ENCODE assay signal across 26 cellular contexts in genomic region chr16:55426865-55427484, GRCh38. TPM values are rescaled to one million over a fixed set of nuclear protein-coding genes. Genes with fewer than 3 reads are reported as not detected.
"Had no signal": no experiment of that assay in that cellular context is flagged by ENCODE, and none has a peak within 500 bp of the region (broad histone marks: within the 10 kb centered on the region; RNA-seq: fewer than 3 reads in every experiment).

No MANE protein-coding gene starts in this region.

- H3K4me3 ChIP-seq: left ventricle myocardium inferior, mucosa of descending colon, ovary, right lobe of liver, skin epidermis had no signal

- H3K9me3 ChIP-seq: left ventricle myocardium inferior, mucosa of descending colon, neutrophil, ovary, right lobe of liver had no signal

- H3K27ac ChIP-seq: brain microvascular endothelial cell, left ventricle myocardium inferior, neutrophil, ovary, right lobe of liver, skin epidermis had no signal

- H3K27me3 ChIP-seq: brain microvascular endothelial cell, ovary, right lobe of liver had no signal

- H3K4me1 ChIP-seq: left ventricle myocardium inferior, right lobe of liver had no signal

- DNase-seq: activated CD4-positive, alpha-beta memory T cell treated with anti-CD3 and anti-CD28 coated beads for 36 hours; activated CD4-positive, alpha-beta T cell treated with anti-CD3 and anti-CD28 coated beads, Interleukin-2, amount 10 ng/mL, durations not matched to agents 24 days and 14 days; activated CD4-positive, CD25-positive, alpha-beta regulatory T cell treated with anti-CD3 and anti-CD28 coated beads, Interleukin-2, amount 50 U/mL, for 72 hours; activated CD8-positive, alpha-beta memory T cell treated with anti-CD3 and anti-CD28 coated beads, Interleukin-2, amount 50 U/mL, for 4 hours; activated gamma-delta T cell; activated naive CD4-positive, alpha-beta T cell treated with anti-CD3 and anti-CD28 coated beads, Interleukin-2, amount 10 ng/mL, durations not matched to agents 7 days and 5 days; activated naive CD8-positive, alpha-beta T cell treated with anti-CD3 and anti-CD28 coated beads, Interleukin-2, amount 10 ng/mL, durations not matched to agents 7 days and 5 days; activated T-cell treated with anti-CD3 and anti-CD28 coated beads, Interleukin-2, amount 50 U/mL, for 1 hour; brain microvascular endothelial cell; cortex of kidney; effector memory CD8-positive, alpha-beta T cell; erythroblast; kidney glomerular epithelial cell; left ventricle myocardium inferior; ovary; right lobe of liver; stimulated activated CD4-positive, alpha-beta T cell treated with anti-CD3 and anti-CD28 coated beads, Interleukin-12 subunit alpha, Interleukin-12 subunit beta, amount 100 ng/mL, for 4 hours; stimulated activated CD4-positive, alpha-beta T cell treated with anti-CD3 and anti-CD28 coated beads, Interleukin-4, amount 100 ng/mL, for 1 hour; stimulated activated naive CD8-positive, alpha-beta T cell treated with anti-CD3 and anti-CD28 coated beads, Interleukin-15, Interleukin-2, amounts not matched to agents 100 U/mL and 50 U/mL, for 24 hours; T-helper 17 cell; T1000 had no signal

- ATAC-seq: effector memory CD8-positive, alpha-beta T cell; mucosa of descending colon; natural killer cell treated with Interleukin-12 subunit alpha and Interleukin-12 subunit beta and Interleukin-15 and Interleukin-18, amount 100 ng/mL, for 72 hours; right lobe of liver; stimulated activated naive CD8-positive, alpha-beta T cell treated with anti-CD3 and anti-CD28 coated beads, Interleukin-15, Interleukin-2, amounts not matched to agents 100 U/mL and 50 U/mL, for 24 hours; T-helper 17 cell had no signal

- H3K36me3 ChIP-seq: brain microvascular endothelial cell, left ventricle myocardium inferior, neutrophil, ovary, right lobe of liver had no signal

RNA-seq across cellular contexts. Expression of gene MMP2, which starts 52.0 kb away (rescaled TPM):
- total RNA-seq: activated CD4-positive, alpha-beta memory T cell treated with anti-CD3 and anti-CD28 coated beads for 36 hours; activated CD4-positive, alpha-beta T cell treated with anti-CD3 and anti-CD28 coated beads, Interleukin-2, amount 10 ng/mL, durations not matched to agents 24 days and 14 days; activated CD8-positive, alpha-beta memory T cell treated with anti-CD3 and anti-CD28 coated beads for 36 hours; natural killer cell treated with Interleukin-12 subunit alpha and Interleukin-12 subunit beta and Interleukin-15 and Interleukin-18, amount 100 ng/mL, for 72 hours; T-helper 17 cell had no signal
